In genomic region chr12:52454411-52455201, GRCh38 we compare ENCODE assay signal across 17 cellular contexts. TPM values are rescaled to one million over a fixed set of nuclear protein-coding genes. Genes with fewer than 3 reads are reported as not detected.
A peak's percentile ranks its signal among the peaks of the same experiment; 100 is the strongest.
DNase-seq lines count a peak whose midpoint lies in the region; ATAC-seq and TF ChIP-seq lines count a peak whose summit lies in the region.
"Had no signal": no experiment of that assay in that cellular context is flagged by ENCODE, and none has a peak within 500 bp of the region (broad histone marks: within the 10 kb centered on the region; RNA-seq: fewer than 3 reads in every experiment).

No MANE protein-coding gene starts in this region.

- TF ChIP-seq CTCF in breast epithelium (IDR thresholded peaks at IDR 0.05): no peak
- TF ChIP-seq CTCF in mesothelial cell of epicardium (IDR thresholded peaks at IDR 0.05; ENCODE audit: unreplicated experiment): no peak
- TF ChIP-seq CTCF in body of pancreas (IDR thresholded peaks at IDR 0.05): no peak

- WGBS in body of pancreas, 2 donors: 62 to 63% methylated on average over 3 of the region's 3 CpGs

- no peaks in the 10 kb centered on the region for H3K36me3 Mint-ChIP-seq in mesothelial cell of epicardium
- H3K36me3 Mint-ChIP-seq: brain had no signal

- H3K27ac Mint-ChIP-seq in mesothelial cell of epicardium: peak overlapping the region; percentile 22
- H3K27ac Mint-ChIP-seq: activated CD8-positive, alpha-beta T cell treated with anti-CD3 and anti-CD28 coated beads, Interleukin-2, amount 10 ng/mL, durations not matched to agents 7 days and 5 days had no signal

- DNase-seq in ELR (ENCODE audit: low read depth): peak; percentile 11
- peak; percentile 65 for DNase-seq in NCI-H2029 (lab: John Stamatoyannopoulos, UW)
- DNase-seq in breast epithelium (ENCODE audit: low spot score in 2 of 2): no peak
- no peak for DNase-seq in mesothelial cell of epicardium (ENCODE audit: low spot score in 2 of 2, unreplicated experiment in 2 of 2)
- no peak for DNase-seq in NCI-H2227 (lab: John Stamatoyannopoulos, UW; ENCODE audit: unreplicated experiment)
- no peak for DNase-seq in RKO (ENCODE audit: low spot score)
- no peak for DNase-seq in body of pancreas
- DNase-seq: activated CD8-positive, alpha-beta T cell treated with anti-CD3 and anti-CD28 coated beads, Interleukin-2, amount 10 ng/mL, durations not matched to agents 7 days and 5 days; activated effector memory CD4-positive, alpha-beta T cell treated with Interleukin-2 at 50 U/mL for 16 hours; effector memory CD4-positive, alpha-beta T cell; gastrocnemius medialis; NCI-H146; ovary; testis had no signal

- no peak overlapping the region for H3K4me3 Mint-ChIP-seq in mesothelial cell of epicardium
- H3K4me3 Mint-ChIP-seq: activated CD8-positive, alpha-beta T cell treated with anti-CD3 and anti-CD28 coated beads, Interleukin-2, amount 10 ng/mL, durations not matched to agents 7 days and 5 days had no signal

- H3K36me3 ChIP-seq in breast epithelium (no peaks in the 10 kb centered on the region), body of pancreas (replicated peaks in 1 of 2; ENCODE audit: insufficient read depth in 1 of 2, low read depth in 2 of 2) (no peaks in the 10 kb centered on the region)
- H3K36me3 ChIP-seq: gastrocnemius medialis, ovary had no signal

- H3K27me3 Mint-ChIP-seq in mesothelial cell of epicardium (ENCODE audit: low read depth): peaks cover 20% of the 10 kb centered on the region

- H3K4me1 ChIP-seq in breast epithelium: peaks cover 0 to 5% of the 10 kb centered on the region in 2 donors
- H3K4me1 ChIP-seq in body of pancreas: no peaks in the 10 kb centered on the region
- H3K4me1 ChIP-seq: gastrocnemius medialis, testis had no signal

- no peaks in the 10 kb centered on the region for H3K9me3 ChIP-seq in breast epithelium
- no peaks in the 10 kb centered on the region for H3K9me3 ChIP-seq in body of pancreas
- H3K9me3 ChIP-seq: gastrocnemius medialis, ovary, testis had no signal

- no peaks in the 10 kb centered on the region for H3K9me3 Mint-ChIP-seq in mesothelial cell of epicardium

- H3K4me3 ChIP-seq in breast epithelium (no peak overlapping the region), body of pancreas (no peak overlapping the region)
- H3K4me3 ChIP-seq: gastrocnemius medialis, ovary, testis had no signal

- intact Hi-C loops in breast epithelium (cut with DNase I; ENCODE audit: low total_unique reads): no loop called here
- intact Hi-C loops in body of pancreas (cut with DNase I): no loop called here

- H3K27ac ChIP-seq in breast epithelium (peak overlapping the region; percentile 69 to 83), body of pancreas (no peak overlapping the region)
- H3K27ac ChIP-seq: gastrocnemius medialis, ovary, testis had no signal

- TF ChIP-seq POLR2A in breast epithelium (IDR thresholded peaks at IDR 0.05): no peak
- TF ChIP-seq POLR2A in body of pancreas (IDR thresholded peaks at IDR 0.05): no peak

- H3K27me3 ChIP-seq in breast epithelium (no peaks in the 10 kb centered on the region), body of pancreas (no peaks in the 10 kb centered on the region)
- H3K27me3 ChIP-seq: gastrocnemius medialis, ovary, testis had no signal

- no peaks in the 10 kb centered on the region for H3K4me1 Mint-ChIP-seq in mesothelial cell of epicardium

- ATAC-seq in GM18502 (IDR thresholded peaks at IDR 0.05; ENCODE audit: poor library complexity, unreplicated experiment) (no peak), body of pancreas (no peak)
- ATAC-seq: activated CD8-positive, alpha-beta T cell treated with anti-CD3 and anti-CD28 coated beads, Interleukin-2, amount 10 ng/mL, durations not matched to agents 7 days and 5 days; gastrocnemius medialis had no signal

RNA-seq across cellular contexts. Expression of gene KRT6B, which starts 2.7 kb away (rescaled TPM):
- total RNA-seq in breast epithelium (10 to 100 TPM in 2 of 3 donors, not detected in 1; 42.0 to 69.2 TPM), mesothelial cell of epicardium (not detected in 3 replicates), body of pancreas (not detected)
- total RNA-seq: activated CD8-positive, alpha-beta T cell treated with anti-CD3 and anti-CD28 coated beads, Interleukin-2, amount 10 ng/mL, durations not matched to agents 7 days and 5 days; gastrocnemius medialis; mononuclear cell had no signal

RNA-seq across cellular contexts. Expression of gene KRT6C, which starts 19.0 kb away (rescaled TPM):
- not detected for total RNA-seq in breast epithelium
- not detected in 3 replicates for total RNA-seq in mesothelial cell of epicardium
- total RNA-seq in body of pancreas: not detected
- total RNA-seq: activated CD8-positive, alpha-beta T cell treated with anti-CD3 and anti-CD28 coated beads, Interleukin-2, amount 10 ng/mL, durations not matched to agents 7 days and 5 days; gastrocnemius medialis; mononuclear cell had no signal

RNA-seq across cellular contexts. Expression of gene KRT75, which starts 20.4 kb away (rescaled TPM):
- total RNA-seq in breast epithelium (not detected), mesothelial cell of epicardium (not detected in 3 replicates), body of pancreas (not detected)
- total RNA-seq: activated CD8-positive, alpha-beta T cell treated with anti-CD3 and anti-CD28 coated beads, Interleukin-2, amount 10 ng/mL, durations not matched to agents 7 days and 5 days; gastrocnemius medialis; mononuclear cell had no signal

RNA-seq across cellular contexts. Expression of gene KRT6A, which starts 38.5 kb away (rescaled TPM):
- total RNA-seq in breast epithelium (1 to 10 TPM in 1 of 3 donors, under 1 TPM in 1, not detected in 1; 0.33 to 3.1 TPM), mesothelial cell of epicardium (1.2 TPM in 1 of 3 replicates, not detected in the others), body of pancreas (not detected)
- total RNA-seq: activated CD8-positive, alpha-beta T cell treated with anti-CD3 and anti-CD28 coated beads, Interleukin-2, amount 10 ng/mL, durations not matched to agents 7 days and 5 days; gastrocnemius medialis; mononuclear cell had no signal

RNA-seq across cellular contexts. Expression of gene KRT82, which starts 48.5 kb away (rescaled TPM):
- total RNA-seq in breast epithelium (not detected), mesothelial cell of epicardium (not detected in 3 replicates), body of pancreas (not detected)
- total RNA-seq: activated CD8-positive, alpha-beta T cell treated with anti-CD3 and anti-CD28 coated beads, Interleukin-2, amount 10 ng/mL, durations not matched to agents 7 days and 5 days; gastrocnemius medialis; mononuclear cell; ovary; testis had no signal

Comparison
In these comparisons a context has a peak if more than half of its experiments do, and no peak if none do; other contexts are left out.
1. DNase-seq: peak in ELR (single experiment) and NCI-H2029 (single experiment); none in breast epithelium (0 of 2), mesothelial cell of epicardium (0 of 2), NCI-H2227 (single experiment), RKO (single experiment) and body of pancreas (0 of 4).
2. H3K27ac ChIP-seq: peak in breast epithelium (2 of 2); none in body of pancreas (0 of 4).